In the genomic region with DNA sequence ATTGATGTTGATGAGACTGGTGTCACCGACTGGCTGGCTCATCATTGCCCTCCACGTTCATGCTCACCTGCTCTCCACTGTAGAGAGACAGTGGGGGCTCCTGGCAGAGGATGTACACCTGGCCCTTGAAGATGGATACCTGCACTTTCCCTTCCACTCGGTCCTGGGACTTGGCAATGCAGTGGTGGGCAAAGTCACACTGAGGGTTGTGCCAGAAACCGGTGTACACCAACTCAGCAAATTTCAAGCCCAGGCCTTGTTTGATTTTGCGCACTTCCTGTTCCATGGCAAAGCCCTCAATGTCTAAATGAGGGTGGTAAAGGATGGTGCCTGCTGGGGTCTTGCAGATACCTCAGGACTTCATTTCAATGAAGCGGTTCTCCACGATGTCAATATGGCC, we compare ENCODE assay signal across 34 cellular contexts.
"Had no signal": no experiment of that assay in that cellular context is flagged by ENCODE, and none has a peak within 500 bp of the region (broad histone marks: within the 10 kb centered on the region; RNA-seq: fewer than 3 reads in every experiment).

No MANE protein-coding gene starts in this region.

- DNase-seq: Karpas-422, Kasumi-1, KG1, MG63, MM.1S, MV-4-11, NCI-H1048, NCI-H1092, NCI-H1092 treated with DMSO at 0.1 percent for 48 hours, NCI-H1105, NCI-H1105 treated with DMSO at 0.1 percent for 48 hours, NCI-H1417, NCI-H1417 treated with DMSO at 0.1 percent for 48 hours, NCI-H1436, NCI-H1436 treated with DMSO at 0.1 percent for 48 hours, NCI-H146, NCI-H1694, NCI-H1694 treated with DMSO at 0.1 percent for 48 hours, NCI-H187, NCI-H187 treated with DMSO at 0.1 percent for 48 hours, NCI-H1930, NCI-H2029, NCI-H2029 treated with DMSO at 0.1 percent for 48 hours, NCI-H2081, NCI-H2081 treated with DMSO at 0.1 percent for 48 hours, NCI-H2107, NCI-H2171, NCI-H2171 treated with DMSO at 0.1 percent for 48 hours, NCI-H2227 treated with DMSO at 0.1 percent for 48 hours, NCI-H226, NCI-H345, NCI-H446, NCI-H446 treated with DMSO at 0.1 percent for 48 hours had no signal

- H3K4me3 ChIP-seq: MG63 had no signal

- H3K4me2 ChIP-seq: KMS-11 had no signal

- H3K9me3 ChIP-seq: MG63 had no signal

- H3K27me3 ChIP-seq: MG63 had no signal

- H3K9ac ChIP-seq: KMS-11 had no signal

- H3K27ac ChIP-seq: KMS-11 had no signal
